ENCODE assay signal across 5 cellular contexts in the genomic region with DNA sequence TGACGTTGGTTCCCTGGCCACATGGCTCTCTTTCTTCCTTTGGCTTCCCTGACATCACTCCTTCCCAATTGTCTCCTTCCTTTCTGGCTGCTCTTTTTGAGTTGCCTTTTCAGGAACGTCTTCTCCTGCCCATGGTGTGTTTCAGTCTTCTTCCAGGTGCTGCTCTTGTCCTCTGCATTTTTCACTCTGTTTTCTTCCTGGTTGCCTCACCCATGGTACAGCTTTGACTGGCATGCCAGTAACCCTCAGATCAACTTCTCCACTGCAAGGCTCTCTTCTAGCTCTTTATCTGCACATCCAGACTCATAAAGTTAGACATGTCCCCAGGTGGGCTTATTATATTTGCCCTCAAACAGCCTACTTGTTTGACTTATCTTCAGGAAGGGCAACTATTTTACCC.
"Had no signal": no experiment of that assay in that cellular context is flagged by ENCODE, and none has a peak within 500 bp of the region (broad histone marks: within the 10 kb centered on the region; RNA-seq: fewer than 3 reads in every experiment).

No MANE protein-coding gene starts in this region.

- DNase-seq: H9, HCEC 1CT, KBM-7 had no signal

- H3K9ac ChIP-seq: KMS-11 had no signal

- H2AFZ ChIP-seq: GM23338 had no signal

- H3K4me2 ChIP-seq: GM23338, KMS-11 had no signal

- H3K27ac ChIP-seq: KMS-11 had no signal

- H3K4me3 ChIP-seq: GM23338 had no signal

- ATAC-seq: GM23338 had no signal
